In genomic region chr22:17779286-17780115, GRCh38 we compare ENCODE assay signal across 9 cellular contexts. TPM values are rescaled to one million over a fixed set of nuclear protein-coding genes. Genes with fewer than 3 reads are reported as not detected.
DNase-seq lines count a peak whose midpoint lies in the region; ATAC-seq and TF ChIP-seq lines count a peak whose summit lies in the region.
"Had no signal": no experiment of that assay in that cellular context is flagged by ENCODE, and none has a peak within 500 bp of the region (broad histone marks: within the 10 kb centered on the region; RNA-seq: fewer than 3 reads in every experiment).

No MANE protein-coding gene starts in this region.

- ATAC-seq in activated naive CD4-positive, alpha-beta T cell treated with anti-CD3 and anti-CD28 coated beads, Interleukin-2, amount 50 U/mL, for 72 hours: no peak
- ATAC-seq in GM23338 (no peak), HG03045 (IDR thresholded peaks at IDR 0.05; ENCODE audit: unreplicated experiment) (no peak), GM21390 (IDR thresholded peaks at IDR 0.05; ENCODE audit: unreplicated experiment) (no peak)
- ATAC-seq: left lung had no signal

- H3K4me1 ChIP-seq in GM23338 (ENCODE audit: insufficient read depth) (no peaks in the 10 kb centered on the region; the same call in 1 of the 2 replicates), OCI-LY3 (ENCODE audit: low read length) (peaks cover 73% of the 10 kb centered on the region), colonic mucosa (peaks cover 11% of the 10 kb centered on the region)

- no peaks in the 10 kb centered on the region for H3K79me2 ChIP-seq in GM23338 (replicated peaks; ENCODE audit: insufficient read depth)
- peaks cover 57% of the 10 kb centered on the region for H3K79me2 ChIP-seq in OCI-LY3 (ENCODE audit: low read length)

- H3K4me3 ChIP-seq in GM23338: no peak overlapping the region
- H3K4me3 ChIP-seq in OCI-LY3 (ENCODE audit: low read length): peak overlapping the region; percentile 83
- no peak overlapping the region for H3K4me3 ChIP-seq in colonic mucosa

- H3K27me3 Mint-ChIP-seq in activated naive CD4-positive, alpha-beta T cell treated with anti-CD3 and anti-CD28 coated beads, Interleukin-2, amount 10 ng/mL, durations not matched to agents 7 days and 5 days: no peaks in the 10 kb centered on the region
- H3K27me3 Mint-ChIP-seq in GM23338 (ENCODE audit: insufficient read depth, low read depth, poor library complexity): peaks cover 15% of the 10 kb centered on the region
- H3K27me3 Mint-ChIP-seq in progenitor cell of endocrine pancreas: peaks cover 25% of the 10 kb centered on the region

- H3K4me1 Mint-ChIP-seq in activated naive CD4-positive, alpha-beta T cell treated with anti-CD3 and anti-CD28 coated beads, Interleukin-2, amount 10 ng/mL, durations not matched to agents 7 days and 5 days: peaks cover 77% of the 10 kb centered on the region
- H3K4me1 Mint-ChIP-seq in GM23338: peaks cover 32% of the 10 kb centered on the region
- no peaks in the 10 kb centered on the region for H3K4me1 Mint-ChIP-seq in progenitor cell of endocrine pancreas (ENCODE audit: low read depth)

- no peaks in the 10 kb centered on the region for H3K9me2 ChIP-seq in GM23338 (ENCODE audit: insufficient read depth)

- H2AFZ ChIP-seq in GM23338: 0 out of 2 replicates have a peak overlapping the region, but pooled peaks have one; percentile 59
- no peak overlapping the region for H2AFZ ChIP-seq in OCI-LY3 (ENCODE audit: low read depth, low read length)

- peak overlapping the region; percentile 72 for H3K27ac Mint-ChIP-seq in activated naive CD4-positive, alpha-beta T cell treated with anti-CD3 and anti-CD28 coated beads, Interleukin-2, amount 10 ng/mL, durations not matched to agents 7 days and 5 days
- peak overlapping the region in 1 of 2 donors; percentile 77 for H3K27ac Mint-ChIP-seq in activated naive CD4-positive, alpha-beta T cell treated with anti-CD3 and anti-CD28 coated beads, Interleukin-2, amount 50 U/mL, for 72 hours
- no peak overlapping the region for H3K27ac Mint-ChIP-seq in GM23338
- peak overlapping the region; percentile 15 for H3K27ac Mint-ChIP-seq in progenitor cell of endocrine pancreas

- H3K9ac ChIP-seq in OCI-LY3 (ENCODE audit: low read length) (peak overlapping the region; percentile 97), colonic mucosa (ENCODE audit: low read depth in 2 of 2, low read length in 2 of 2) (no peak overlapping the region)

- no peaks in the 10 kb centered on the region for H3K36me3 ChIP-seq in GM23338 (ENCODE audit: insufficient read depth)
- H3K36me3 ChIP-seq in OCI-LY3 (replicated peaks; ENCODE audit: low read depth, low read length): peaks cover 20% of the 10 kb centered on the region
- no peaks in the 10 kb centered on the region for H3K36me3 ChIP-seq in colonic mucosa
- H3K36me3 ChIP-seq: left lung had no signal

- H3K27me3 ChIP-seq in GM23338 (ENCODE audit: insufficient read depth) (0 out of 2 replicates have a peak, but pooled peaks cover 3% of the 10 kb centered on the region), OCI-LY3 (ENCODE audit: low read depth, low read length) (no peaks in the 10 kb centered on the region), colonic mucosa (no peaks in the 10 kb centered on the region)
- H3K27me3 ChIP-seq: left lung had no signal

- no peak overlapping the region for H3K4me2 ChIP-seq in GM23338
- peak overlapping the region; percentile 99 for H3K4me2 ChIP-seq in OCI-LY3 (ENCODE audit: low read length)

- H3K27ac ChIP-seq in GM23338 (ENCODE audit: low read depth): no peak overlapping the region
- H3K27ac ChIP-seq in OCI-LY3 (ENCODE audit: low read length): peak overlapping the region; percentile 94
- no peak overlapping the region for H3K27ac ChIP-seq in colonic mucosa
- H3K27ac ChIP-seq: left lung had no signal

- no peaks in the 10 kb centered on the region for H4K20me1 ChIP-seq in GM23338 (replicated peaks; ENCODE audit: insufficient read depth)
- no peaks in the 10 kb centered on the region for H4K20me1 ChIP-seq in OCI-LY3 (ENCODE audit: insufficient read depth, low read length)

- no peak for TF ChIP-seq CTCF in GM23338 (conservative IDR thresholded peaks at IDR 0.05; ENCODE audit: low read depth in 2 of 2)
- TF ChIP-seq CTCF in OCI-LY3 (IDR thresholded peaks at IDR 0.05; ENCODE audit: low read depth, low read length): no peak
- TF ChIP-seq CTCF in progenitor cell of endocrine pancreas (IDR thresholded peaks at IDR 0.05; ENCODE audit: unreplicated experiment): no peak
- no peak for TF ChIP-seq CTCF in colonic mucosa (IDR thresholded peaks at IDR 0.05)

- H3F3A ChIP-seq in GM23338 (replicated peaks; ENCODE audit: low read depth): 0 out of 2 replicates have a peak, but pooled peaks cover 5% of the 10 kb centered on the region

- H3K36me3 Mint-ChIP-seq in activated naive CD4-positive, alpha-beta T cell treated with anti-CD3 and anti-CD28 coated beads, Interleukin-2, amount 10 ng/mL, durations not matched to agents 7 days and 5 days: peaks cover 21% of the 10 kb centered on the region
- H3K36me3 Mint-ChIP-seq in activated naive CD4-positive, alpha-beta T cell treated with anti-CD3 and anti-CD28 coated beads, Interleukin-2, amount 50 U/mL, for 72 hours: no peaks in the 10 kb centered on the region
- H3K36me3 Mint-ChIP-seq in GM23338 (ENCODE audit: low read depth): no peaks in the 10 kb centered on the region; the same call in 2 of the 3 replicates
- no peaks in the 10 kb centered on the region for H3K36me3 Mint-ChIP-seq in progenitor cell of endocrine pancreas (ENCODE audit: insufficient read depth)

- intact Hi-C loops in colonic mucosa (cut with DNase I): no loop called here

- peak; percentile 26 for DNase-seq in activated naive CD4-positive, alpha-beta T cell treated with anti-CD3 and anti-CD28 coated beads, Interleukin-2, amount 10 ng/mL, durations not matched to agents 7 days and 5 days
- no peak for DNase-seq in activated naive CD4-positive, alpha-beta T cell treated with anti-CD3 and anti-CD28 coated beads, Interleukin-2, amount 50 U/mL, for 72 hours (ENCODE audit: low spot score in 2 of 2)
- DNase-seq in GM23338 (ENCODE audit: low spot score): no peak
- DNase-seq in progenitor cell of endocrine pancreas (ENCODE audit: low spot score, unreplicated experiment): no peak
- no peak for DNase-seq in colonic mucosa
- DNase-seq: left lung had no signal

- peak overlapping the region; percentile 90 for H3K4me3 Mint-ChIP-seq in activated naive CD4-positive, alpha-beta T cell treated with anti-CD3 and anti-CD28 coated beads, Interleukin-2, amount 10 ng/mL, durations not matched to agents 7 days and 5 days
- no peak overlapping the region; the same call in 2 of the 3 replicates for H3K4me3 Mint-ChIP-seq in GM23338
- no peak overlapping the region for H3K4me3 Mint-ChIP-seq in progenitor cell of endocrine pancreas (ENCODE audit: low read depth)

- CTCF ChIA-PET in activated naive CD4-positive, alpha-beta T cell treated with anti-CD3 and anti-CD28 coated beads, Interleukin-2, amount 10 ng/mL, durations not matched to agents 7 days and 5 days (lab: Charles Lee): interaction anchor here (1.4 to 1.8 kb wide), 2 partner anchors 12 to 37 kb away, joined by 4 to 6 read pairs; no protein-coding TSS in a partner anchor

- no peaks in the 10 kb centered on the region for H3K9me3 Mint-ChIP-seq in activated naive CD4-positive, alpha-beta T cell treated with anti-CD3 and anti-CD28 coated beads, Interleukin-2, amount 10 ng/mL, durations not matched to agents 7 days and 5 days
- no peaks in the 10 kb centered on the region for H3K9me3 Mint-ChIP-seq in activated naive CD4-positive, alpha-beta T cell treated with anti-CD3 and anti-CD28 coated beads, Interleukin-2, amount 50 U/mL, for 72 hours
- H3K9me3 Mint-ChIP-seq in GM23338 (peaks cover 4% of the 10 kb centered on the region; the same call in 2 of the 3 replicates), progenitor cell of endocrine pancreas (ENCODE audit: low read depth) (no peaks in the 10 kb centered on the region)

- H3K9me3 ChIP-seq in OCI-LY3 (ENCODE audit: insufficient read depth, low read length) (no peaks in the 10 kb centered on the region), colonic mucosa (no peaks in the 10 kb centered on the region)
- H3K9me3 ChIP-seq: left lung had no signal

TF ChIP-seq in GM23338, 12 proteins besides CTCF, POLR2A, EP300 and RAD21:
- TF ChIP-seq EZH2phosphoT487 (IDR thresholded peaks at IDR 0.05; ENCODE audit: unreplicated experiment): no peak
- TF ChIP-seq ZNF114 (CRISPR knock-in tag; IDR thresholded peaks at IDR 0.05): no peak
- TF ChIP-seq POLR2AphosphoS5 (IDR thresholded peaks at IDR 0.05; ENCODE audit: low read depth): no peak
TF ChIP-seq in GM23338: peak in this region for 0.

RNA-seq across cellular contexts. Expression of gene BID, which starts 5.2 kb away (rescaled TPM):
- total RNA-seq in activated naive CD4-positive, alpha-beta T cell treated with anti-CD3 and anti-CD28 coated beads, Interleukin-2, amount 50 U/mL, for 72 hours: 10 to 100 TPM in 1 of 2 donors, 1 to 10 TPM in 1; 9.8 to 19.0 TPM
- 62.3 and 125 TPM in 2 replicates for total RNA-seq in GM23338 (2014; rRNA removed; shearing (Covaris generic))
- 63.4 and 65.1 TPM in 2 replicates for polyA plus RNA-seq in GM23338 (2016; fragmentation: Nextera tagmentation; extraction: Ambion mirVana)
- 22.8 and 24.6 TPM in 2 replicates for total RNA-seq in progenitor cell of endocrine pancreas
- total RNA-seq in colonic mucosa: 10 to 100 TPM; 35.9 to 57.5 TPM
